In the genomic region with DNA sequence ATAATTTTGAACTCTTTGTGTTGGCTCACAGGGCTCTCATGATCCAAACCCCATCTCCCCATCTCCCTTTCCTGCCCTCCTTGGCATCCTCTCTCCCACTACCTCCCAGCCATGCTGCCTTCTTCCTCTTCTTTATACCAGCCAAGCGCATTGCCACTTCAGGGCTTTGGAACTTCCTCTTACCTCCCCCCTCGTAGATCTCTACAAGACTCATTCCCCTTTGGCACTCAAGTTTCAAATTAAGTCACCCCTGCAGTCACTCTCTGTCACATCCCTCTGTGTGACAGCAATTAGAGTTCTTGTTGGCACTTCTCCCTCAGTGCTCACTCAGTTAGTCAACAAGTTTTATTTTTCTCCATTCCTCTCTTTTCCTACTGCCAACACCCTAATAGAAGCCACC, we compare ENCODE assay signal across 24 cellular contexts. TPM values are rescaled to one million over a fixed set of nuclear protein-coding genes. Genes with fewer than 3 reads are reported as not detected.
A peak's percentile ranks its signal among the peaks of the same experiment; 100 is the strongest.
DNase-seq lines count a peak whose midpoint lies in the region; ATAC-seq, FAIRE-seq and TF ChIP-seq lines count a peak whose summit lies in the region.
"Had no signal": no experiment of that assay in that cellular context is flagged by ENCODE, and none has a peak within 500 bp of the region (broad histone marks: within the 10 kb centered on the region; RNA-seq: fewer than 3 reads in every experiment).

No MANE protein-coding gene starts in this region.

- no peak overlapping the region for H3K27ac ChIP-seq in thyroid gland
- H3K27ac ChIP-seq: colonic mucosa, hepatocyte, neural progenitor cell, SK-N-MC, thoracic aorta, WERI-Rb-1 had no signal

- WGBS in thyroid gland, 2 donors: 60 to 61% methylated on average over 2 of the region's 2 CpGs

- no peak for TF ChIP-seq CTCF in thyroid gland (IDR thresholded peaks at IDR 0.05)

- DNase-seq in EH (ENCODE audit: low read depth): peak; percentile 26
- peak; percentile 97 for DNase-seq in Kasumi-1 (lab: John Stamatoyannopoulos, UW)
- peak; percentile 75 for DNase-seq in SIG-M5 (lab: John Stamatoyannopoulos, UW)
- no peak for DNase-seq in left lobe of liver (ENCODE audit: low spot score)
- no peak for DNase-seq in thyroid gland
- DNase-seq in GM19239 (ENCODE audit: insufficient read length, low spot score): no peak
- DNase-seq: activated CD4-positive, alpha-beta memory T cell treated with anti-CD3 and anti-CD28 coated beads for 36 hours; activated T-cell treated with anti-CD3 and anti-CD28 coated beads, Interleukin-2, amount 50 U/mL, for 4 hours; colonic mucosa; NCI-H187; stimulated activated CD4-positive, alpha-beta T cell treated with anti-CD3 and anti-CD28 coated beads, Interleukin-12 subunit alpha, Interleukin-12 subunit beta, amount 100 ng/mL, for 4 hours; WERI-Rb-1 had no signal

- no peaks in the 10 kb centered on the region for H3K9me3 ChIP-seq in thyroid gland
- H3K9me3 ChIP-seq: colonic mucosa, thoracic aorta had no signal

- intact Hi-C loops in thyroid gland (cut with DNase I): no loop called here

- TF ChIP-seq POLR2A in thyroid gland (IDR thresholded peaks at IDR 0.05): no peak

- H3K4me3 ChIP-seq in thyroid gland (replicated peaks in 1 of 3): no peak overlapping the region
- H3K4me3 ChIP-seq: BLaER1 treated with 17β-estradiol and CSF1 and Interleukin-3, amounts not matched to agents 10 nM and 100 nM; colonic mucosa; hepatocyte; neural progenitor cell; SK-N-MC; thoracic aorta had no signal

- H3K36me3 ChIP-seq in thyroid gland: no peaks in the 10 kb centered on the region
- H3K36me3 ChIP-seq: BLaER1 treated with 17β-estradiol and CSF1 and Interleukin-3, amounts not matched to agents 10 nM and 100 nM; colonic mucosa; neural progenitor cell; thoracic aorta; WERI-Rb-1 had no signal

- peak; percentile 28 for ATAC-seq in left lobe of liver
- ATAC-seq in GM21367 (IDR thresholded peaks at IDR 0.05; ENCODE audit: unreplicated experiment): no peak
- no peak for ATAC-seq in HG03280 (IDR thresholded peaks at IDR 0.05; ENCODE audit: unreplicated experiment)
- ATAC-seq: activated T-cell treated with anti-CD3 and anti-CD28 coated beads, Interleukin-2, amount 50 U/mL, for 4 hours had no signal

- no peaks in the 10 kb centered on the region for H3K4me1 ChIP-seq in thyroid gland
- H3K4me1 ChIP-seq: colonic mucosa, neural progenitor cell had no signal

- no peaks in the 10 kb centered on the region for H3K27me3 ChIP-seq in thyroid gland
- H3K27me3 ChIP-seq: BLaER1 treated with 17β-estradiol and CSF1 and Interleukin-3, amounts not matched to agents 10 nM and 100 nM; colonic mucosa; hepatocyte; neural progenitor cell had no signal

- no peak for FAIRE-seq in GM19239 (lab: Jason Lieb, UNC)
- FAIRE-seq: D721Med, G401.6, GM12891, keratinocyte had no signal

RNA-seq across cellular contexts. Expression of gene NRP1, which starts 20.8 kb away (rescaled TPM):
- total RNA-seq in left lobe of liver: 20.6 TPM
- total RNA-seq in thyroid gland: 100 to 1,000 TPM in 1 of 4 donors, 10 to 100 TPM in 3; 40.4 to 123 (median 58.3) TPM
- total RNA-seq: OCI-LY7 had no signal

Comparison
In these comparisons a context has a peak if more than half of its experiments do, and no peak if none do; other contexts are left out.
1. DNase-seq: peak in EH (single experiment), Kasumi-1 (2 of 2) and SIG-M5 (single experiment); none in left lobe of liver (single experiment), thyroid gland (0 of 2) and GM19239 (single experiment).